In the genomic region with DNA sequence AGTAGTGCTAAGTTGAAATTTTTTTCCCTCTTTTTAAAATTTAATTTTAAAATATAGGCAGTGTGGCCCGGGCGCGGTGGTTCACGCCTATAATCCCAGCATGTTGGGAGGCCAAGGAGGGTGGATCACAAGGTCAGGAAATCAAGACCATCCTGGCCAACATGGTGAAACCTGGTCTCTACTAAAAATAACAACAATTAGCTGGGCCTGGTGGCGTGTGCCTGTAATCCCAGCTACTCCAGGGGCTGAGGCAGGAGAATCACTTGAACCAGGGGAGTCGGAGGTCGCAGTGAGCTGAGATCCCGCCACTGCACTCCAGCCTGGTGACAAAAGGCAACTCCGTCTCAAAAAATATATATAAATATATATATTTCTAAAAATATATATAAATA, we compare ENCODE assay signal across 12 cellular contexts. TPM values are rescaled to one million over a fixed set of nuclear protein-coding genes. Genes with fewer than 3 reads are reported as not detected.
DNase-seq lines count a peak whose midpoint lies in the region; FAIRE-seq and TF ChIP-seq lines count a peak whose summit lies in the region.
"Not testable (repeated sequence)": the region's sequence is repeated elsewhere in the genome, so short reads cannot be mapped to it uniquely, and the experiment has no call there.
"Had no signal": no experiment of that assay in that cellular context is flagged by ENCODE, and none has a peak within 500 bp of the region (broad histone marks: within the 10 kb centered on the region; RNA-seq: fewer than 3 reads in every experiment).

No MANE protein-coding gene starts in this region.

- FAIRE-seq in endothelial cell of umbilical vein (lab: Jason Lieb, UNC) = not testable (repeated sequence)

- H2AK5ac ChIP-seq in mesenchymal stem cell (ENCODE audit: low read length, severe bottlenecking) = not testable (repeated sequence)

- H3K27ac ChIP-seq in AG04450 (ENCODE audit: low read depth, low read length) = peak overlapping the region; percentile 39
- H3K27ac ChIP-seq in GM23248 = not testable (repeated sequence)
- H3K27ac ChIP-seq in PC-9 = peak overlapping the region; percentile 21
- peak overlapping the region in 1 of 2 experiments; percentile 69; a peak in 2 of 4 replicates for H3K27ac ChIP-seq in SK-N-SH (ENCODE audit: low read depth in 2 of 2, low read length in 1 of 2)
- peak overlapping the region; percentile 58 for H3K27ac ChIP-seq in endothelial cell of umbilical vein (ENCODE audit: insufficient read depth, low read depth, low read length)
- peak overlapping the region; percentile 8 for H3K27ac ChIP-seq in mesenchymal stem cell (ENCODE audit: low read length, poor library complexity, severe bottlenecking)
- H3K27ac ChIP-seq in smooth muscle cell (ENCODE audit: low read depth) = peak overlapping the region; percentile 42

- H3K27me3 ChIP-seq in AG04450 (ENCODE audit: control insufficient read depth, insufficient read depth, low read length); GM23248 (replicated peaks; ENCODE audit: insufficient read depth); MG63; PC-9 (ENCODE audit: insufficient read depth, low read depth); SK-N-SH (ENCODE audit: insufficient read depth); endothelial cell of umbilical vein (ENCODE audit: control insufficient read depth in 2 of 2, insufficient read depth in 2 of 2, low read length in 2 of 2); mesenchymal stem cell (ENCODE audit: control insufficient read depth in 1 of 2, insufficient read depth in 1 of 2, low read length in 2 of 2); smooth muscle cell (ENCODE audit: low read depth): not testable (repeated sequence)

- H3F3A ChIP-seq in GM23248 (ENCODE audit: insufficient read depth) = not testable (repeated sequence)
- peaks cover 38% of the 10 kb centered on the region for H3F3A ChIP-seq in PC-9 (ENCODE audit: insufficient read depth, low read depth)
- peaks cover 19% of the 10 kb centered on the region for H3F3A ChIP-seq in SK-N-SH (replicated peaks; ENCODE audit: insufficient read depth)
- H3F3A ChIP-seq in smooth muscle cell (ENCODE audit: low read depth) = peaks cover 14% of the 10 kb centered on the region

- H4K8ac ChIP-seq in mesenchymal stem cell (ENCODE audit: low read length) = peak overlapping the region; percentile 68

- TF ChIP-seq CTCF in AG04450 (IDR thresholded peaks at IDR 0.05; ENCODE audit: low read depth, low read length); PC-9 (conservative IDR thresholded peaks at IDR 0.05); SK-N-SH (IDR thresholded peaks at IDR 0.05); endothelial cell of umbilical vein (IDR thresholded peaks at IDR 0.05; ENCODE audit: extremely low read depth in 1 of 2, insufficient read depth in 1 of 2, low read depth in 1 of 2, low read length in 2 of 2); smooth muscle cell (IDR thresholded peaks at IDR 0.05; ENCODE audit: borderline replicate concordance, insufficient read depth, poor library complexity, severe bottlenecking): not testable (repeated sequence)

- intact Hi-C loops in PC-9 (cut with micrococcal nuclease; ENCODE audit: unreplicated experiment) = loop anchor here (1.0 kb wide), 1 partner anchor 44 kb away; no protein-coding TSS in a partner anchor
- intact Hi-C loops in endothelial cell of umbilical vein (cut with micrococcal nuclease) = loop anchor here (2.0 kb wide), 1 partner anchor 41 kb away; no protein-coding TSS in a partner anchor

- not testable (repeated sequence) for H3K9me2 ChIP-seq in GM23248 (ENCODE audit: insufficient read depth); PC-9 (ENCODE audit: insufficient read depth); SK-N-SH

- not testable (repeated sequence) for H3K9me3 ChIP-seq in AG04450 (ENCODE audit: control insufficient read depth, insufficient read depth, low read length); GM23248 (ENCODE audit: low read depth); PC-9 (ENCODE audit: insufficient read depth, low read depth); SK-N-SH; endothelial cell of umbilical vein (replicated peaks; ENCODE audit: control insufficient read depth, insufficient read depth, low read length); mesenchymal stem cell (ENCODE audit: control insufficient read depth, low read length); smooth muscle cell (replicated peaks; ENCODE audit: low read depth)
- H3K9me3 ChIP-seq in MG63 = peaks cover 10% of the 10 kb centered on the region

- H3K14ac ChIP-seq in mesenchymal stem cell (ENCODE audit: low read length in 2 of 2) = not testable (repeated sequence)

- H2BK12ac ChIP-seq in mesenchymal stem cell (ENCODE audit: low read length in 2 of 2) = not testable (repeated sequence)

- H2BK120ac ChIP-seq in mesenchymal stem cell (ENCODE audit: low read depth, low read length) = not testable (repeated sequence)

- not testable (repeated sequence) for H4K91ac ChIP-seq in mesenchymal stem cell (ENCODE audit: low read length)

- CTCF ChIA-PET in AG04450 (lab: Charles Lee) (interaction anchor here (0.6 kb wide), 1 partner anchor 625 kb away, joined by 3 read pairs; no protein-coding TSS in a partner anchor), endothelial cell of umbilical vein (lab: Charles Lee) (interaction anchor here (0.7 to 2.7 kb wide), 6 partner anchors 11 to 45 kb away, joined by 3 to 27 read pairs (median 4); no protein-coding TSS in a partner anchor)
- CTCF ChIA-PET in PC-9 (lab: Charles Lee); SK-N-SH (lab: Yijun Ruan, JAX): not testable (repeated sequence)

- not testable (repeated sequence) for H3K18ac ChIP-seq in mesenchymal stem cell (ENCODE audit: low read depth in 1 of 2, low read length in 2 of 2)

- POLR2A ChIA-PET in AG04450 (lab: Yijun Ruan, JAX) (interaction anchor here (1.4 kb wide), 1 partner anchor 65 kb away, joined by 3 read pairs; no protein-coding TSS in a partner anchor), PC-9 (lab: Charles Lee; ENCODE audit: unreplicated experiment) (interaction anchor here (0.5 to 0.6 kb wide), 3 partner anchors 8 to 46 kb away, joined by 3 to 5 read pairs (median 4); no protein-coding TSS in a partner anchor), SK-N-SH (lab: Yijun Ruan, JAX) (interaction anchor here (0.6 kb wide), 1 partner anchor 322 kb away, joined by 3 read pairs; no protein-coding TSS in a partner anchor)
- POLR2A ChIA-PET in endothelial cell of umbilical vein (lab: Charles Lee) = not testable (repeated sequence)

- H2AFZ ChIP-seq in GM23248; PC-9; SK-N-SH (ENCODE audit: low read depth); endothelial cell of umbilical vein (ENCODE audit: low read depth, low read length); mesenchymal stem cell (ENCODE audit: low read depth, low read length); smooth muscle cell (ENCODE audit: low read depth): not testable (repeated sequence)

- not testable (repeated sequence) for H3K4ac ChIP-seq in mesenchymal stem cell (ENCODE audit: low read depth in 1 of 2, low read length in 2 of 2)

- H4K20me1 ChIP-seq in GM23248 (ENCODE audit: insufficient read depth); PC-9 (ENCODE audit: insufficient read depth); SK-N-SH (ENCODE audit: insufficient read depth); endothelial cell of umbilical vein (replicated peaks; ENCODE audit: control insufficient read depth, extremely low read depth, insufficient read depth, low read length); smooth muscle cell (ENCODE audit: low read depth): not testable (repeated sequence)

- H3K4me1 ChIP-seq in GM23248 (ENCODE audit: insufficient read depth) (peaks cover 12% of the 10 kb centered on the region), PC-9 (replicated peaks; ENCODE audit: insufficient read depth) (peaks cover 34% of the 10 kb centered on the region), SK-N-SH (ENCODE audit: control insufficient read depth in 1 of 2, insufficient read depth in 2 of 2, low read depth in 1 of 2, low read length in 1 of 2) (peaks cover 4 to 18% of the 10 kb centered on the region in 2 experiments), endothelial cell of umbilical vein (ENCODE audit: control insufficient read depth, extremely low read depth, insufficient read depth, low read length) (peaks cover 27% of the 10 kb centered on the region)
- H3K4me1 ChIP-seq in mesenchymal stem cell (ENCODE audit: control insufficient read depth, insufficient read depth, low read depth, low read length); smooth muscle cell (ENCODE audit: low read depth): not testable (repeated sequence)

- not testable (repeated sequence) for H2BK15ac ChIP-seq in mesenchymal stem cell (ENCODE audit: low read depth, poor library complexity, severe bottlenecking)

- H3K4me3 ChIP-seq in AG04450 (ENCODE audit: low read depth, low read length); GM23248; MG63; PC-9; SK-N-SH (ENCODE audit: low read depth in 2 of 2, low read length in 1 of 2); mesenchymal stem cell (ENCODE audit: insufficient read depth in 1 of 2, low read depth in 1 of 2, low read length in 2 of 2); smooth muscle cell: not testable (repeated sequence)
- peak overlapping the region in 1 of 3 experiments; percentile 8 for H3K4me3 ChIP-seq in endothelial cell of umbilical vein (replicated peaks in 1 of 3; ENCODE audit: insufficient read depth in 1 of 3, low read depth in 1 of 3, low read length in 3 of 3)

- H3K36me3 ChIP-seq in GM23248 (ENCODE audit: low read depth); PC-9 (ENCODE audit: low read depth); endothelial cell of umbilical vein (ENCODE audit: control insufficient read depth in 2 of 2, extremely low read depth in 1 of 2, insufficient read depth in 2 of 2, low read length in 2 of 2); smooth muscle cell (ENCODE audit: low read depth): not testable (repeated sequence)
- H3K36me3 ChIP-seq in MG63 = peaks cover 56% of the 10 kb centered on the region
- H3K36me3 ChIP-seq in SK-N-SH (replicated peaks in 1 of 2; ENCODE audit: control insufficient read depth in 1 of 2, insufficient read depth in 2 of 2, low read length in 1 of 2) = peaks cover 7 to 20% of the 10 kb centered on the region in 2 experiments
- peaks cover 10 to 34% of the 10 kb centered on the region in 2 experiments for H3K36me3 ChIP-seq in mesenchymal stem cell (ENCODE audit: control insufficient read depth in 1 of 2, insufficient read depth in 2 of 2, low read depth in 1 of 2, low read length in 2 of 2)

- peak overlapping the region; percentile 20 for H3K4me2 ChIP-seq in GM23248 (ENCODE audit: unreplicated experiment)
- 0 out of 2 replicates have a peak overlapping the region, but pooled peaks have one; percentile 38 for H3K4me2 ChIP-seq in PC-9
- H3K4me2 ChIP-seq in SK-N-SH = 0 out of 2 replicates have a peak overlapping the region, but pooled peaks have one; percentile 42
- H3K4me2 ChIP-seq in endothelial cell of umbilical vein (ENCODE audit: insufficient read depth, low read length) = peak overlapping the region; percentile 27
- not testable (repeated sequence) for H3K4me2 ChIP-seq in mesenchymal stem cell (ENCODE audit: low read length, poor library complexity, severe bottlenecking)
- H3K4me2 ChIP-seq in smooth muscle cell = peak overlapping the region; percentile 58

- TF ChIP-seq POLR2A in endothelial cell of umbilical vein (IDR thresholded peaks at IDR 0.05; ENCODE audit: low read depth, low read length) = not testable (repeated sequence)

- in situ Hi-C loops in GM23248 (cut with MboI) = not testable (repeated sequence)

- H3K79me1 ChIP-seq in mesenchymal stem cell (replicated peaks; ENCODE audit: low read length, poor library complexity, severe bottlenecking) = not testable (repeated sequence)

- 98% methylated on average over 9 of the region's 9 CpGs for WGBS in GM23248 (ENCODE audit: low coverage in 1 of 2, low lambda C conversion rate in 2 of 2, missing lambda C conversion rate in 2 of 2), 2 experiments
- WGBS in SK-N-SH (ENCODE audit: low lambda C conversion rate) = 87% methylated on average over 9 of the region's 9 CpGs
- WGBS in mesenchymal stem cell = 36% methylated on average over 7 of the region's 9 CpGs
- WGBS in smooth muscle cell (ENCODE audit: low lambda C conversion rate) = 74% methylated on average over 9 of the region's 9 CpGs

- dilution Hi-C loops in endothelial cell of umbilical vein (cut with MboI; ENCODE audit: extremely low pct_ligation_motif_present, low sequenced_read_pairs) = not testable (repeated sequence)

- not testable (repeated sequence) for TF ChIP-seq RAD21 in SK-N-SH (IDR thresholded peaks at IDR 0.05; ENCODE audit: low read length)

- not testable (repeated sequence) for H3K9me1 ChIP-seq in endothelial cell of umbilical vein (replicated peaks; ENCODE audit: control insufficient read depth, extremely low read depth, insufficient read depth, low read length)

- not testable (repeated sequence) for H3K9ac ChIP-seq in GM23248; SK-N-SH; endothelial cell of umbilical vein (replicated peaks; ENCODE audit: extremely low read depth, insufficient read depth, low read length); mesenchymal stem cell (ENCODE audit: low read length); smooth muscle cell (ENCODE audit: low read depth)

- not testable (repeated sequence) for H3K79me2 ChIP-seq in GM23248 (ENCODE audit: insufficient read depth); PC-9 (ENCODE audit: low read depth); SK-N-SH (ENCODE audit: insufficient read depth); endothelial cell of umbilical vein (ENCODE audit: control insufficient read depth, insufficient read depth, low read length); smooth muscle cell (ENCODE audit: low read depth)

- not testable (repeated sequence) for H3K23ac ChIP-seq in mesenchymal stem cell (ENCODE audit: low read length in 2 of 2)

- H2BK5ac ChIP-seq in mesenchymal stem cell (ENCODE audit: low read depth, low read length, poor library complexity, severe bottlenecking) = not testable (repeated sequence)

- TF ChIP-seq EP300 in SK-N-SH (IDR thresholded peaks at IDR 0.05; ENCODE audit: borderline replicate concordance in 1 of 2, low read depth in 1 of 2, low read length in 1 of 2) = 0 out of 4 replicates have a peak, but pooled peaks of 1 of the 2 experiments have one; percentile 1

- DNase-seq in AG04450 (ENCODE audit: low read depth, low spot score); GM23248; PC-9; SK-N-SH; endothelial cell of umbilical vein (ENCODE audit: low read depth, low spot score); mesenchymal stem cell; smooth muscle cell (lab: John Stamatoyannopoulos, UW; ENCODE audit: unreplicated experiment): not testable (repeated sequence)
- DNase-seq in MG63 = peak; percentile 16

- not testable (repeated sequence) for BruUV-seq in PC-9 (replicated peaks; lab: Mats Ljungman, UMichigan); endothelial cell of umbilical vein (replicated peaks; lab: Mats Ljungman, UMichigan)

RNA-seq across cellular contexts. Expression of gene SLC12A3, which starts 57.3 kb away (rescaled TPM):
- polyA plus RNA-seq in AG04450 (2011; rRNA removed) (not detected in 2 replicates), GM23248 (2016; fragmentation: Nextera tagmentation; extraction: Ambion mirVana) (not detected in 2 replicates), SK-N-SH (2012; rRNA removed) (not detected in 2 replicates), endothelial cell of umbilical vein (not detected in 2 replicates), smooth muscle cell (not detected in 2 replicates)
- not detected in 2 replicates for polyA minus RNA-seq in AG04450 (2011; rRNA and poly(A)+ RNA removed)
- not detected in 2 replicates for total RNA-seq in GM23248 (2014; rRNA removed; shearing (Covaris generic))
- not detected in 2 replicates for total RNA-seq in MG63 (2014; rRNA removed; shearing (Covaris generic); ENCODE audit: low replicate concordance)
- total RNA-seq in PC-9 (2021) (0.26 and 0.70 TPM in 2 replicates), endothelial cell of umbilical vein (not detected in 2 replicates), smooth muscle cell (not detected in 2 replicates)
- not detected in 2 replicates for polyA plus RNA-seq in SK-N-SH (2012; cell fraction: cytosol; rRNA removed)
- not detected in 2 replicates for polyA plus RNA-seq in SK-N-SH (2012; cell fraction: nucleus; rRNA removed)
- not detected in 2 replicates for polyA plus RNA-seq in endothelial cell of umbilical vein (2011; cell fraction: cytosol; rRNA removed)
- not detected in 2 replicates for polyA plus RNA-seq in endothelial cell of umbilical vein (2011; cell fraction: nucleus; rRNA removed)
- polyA plus RNA-seq in endothelial cell of umbilical vein (2012) = not detected in 2 replicates
- polyA minus RNA-seq in endothelial cell of umbilical vein = not detected in 2 replicates
- polyA minus RNA-seq in endothelial cell of umbilical vein (2011; cell fraction: cytosol; rRNA and poly(A)+ RNA removed) = 61.3 TPM
- 0.10 TPM in 2 replicates for polyA minus RNA-seq in endothelial cell of umbilical vein (2011; cell fraction: nucleus; rRNA and poly(A)+ RNA removed)
- not detected for polyA plus RNA-seq in mesenchymal stem cell (2013, experiment 1 of 2)
- polyA plus RNA-seq in mesenchymal stem cell (2013, experiment 2 of 2) = not detected
- total RNA-seq: A673; CD4-positive, alpha-beta T cell; Daoy; H7 had no signal
